In genomic region chr3:195284842-195285241, GRCh38 we compare ENCODE assay signal across 20 cellular contexts.
"Had no signal": no experiment of that assay in that cellular context is flagged by ENCODE, and none has a peak within 500 bp of the region (broad histone marks: within the 10 kb centered on the region; RNA-seq: fewer than 3 reads in every experiment).

No MANE protein-coding gene starts in this region.

- ATAC-seq: activated naive CD8-positive, alpha-beta T cell treated with anti-CD3 and anti-CD28 coated beads, Interleukin-2, amount 50 U/mL, for 24 hours; esophagus mucosa; gastroesophageal sphincter; heart left ventricle; left ventricle myocardium superior; naive thymus-derived CD8-positive, alpha-beta T cell; stimulated activated memory B cell treated with anti-CD40 and anti-IgM and Interleukin-4, amounts not matched to agents 10 μg/mL and 1 μg/mL and 100 μg/mL, for 72 hours had no signal

- H3K9ac ChIP-seq: parathyroid adenoma had no signal

- H2AFZ ChIP-seq: parathyroid adenoma had no signal

- H3K79me2 ChIP-seq: parathyroid adenoma had no signal

- H3K27me3 ChIP-seq: brain microvascular endothelial cell, gastroesophageal sphincter, heart left ventricle, sigmoid colon, spleen, testis had no signal

- H3K4me3 ChIP-seq: gastroesophageal sphincter, heart left ventricle, sigmoid colon, spleen, testis had no signal

- H3K9me3 ChIP-seq: gastroesophageal sphincter, heart left ventricle, sigmoid colon, spleen, testis had no signal

- H3K4me1 ChIP-seq: gastroesophageal sphincter, heart left ventricle, parathyroid adenoma, sigmoid colon, spleen, testis had no signal

- H3K27ac ChIP-seq: brain microvascular endothelial cell, gastroesophageal sphincter, heart left ventricle, parathyroid adenoma, sigmoid colon, spleen, testis had no signal

- DNase-seq: activated CD4-positive, alpha-beta T cell treated with anti-CD3 and anti-CD28 coated beads, Interleukin-2, amount 50 U/mL, for 4 hours; activated CD4-positive, CD25-positive, alpha-beta regulatory T cell treated with anti-CD3 and anti-CD28 coated beads, Interleukin-2, amount 50 U/mL, for 72 hours; activated naive CD4-positive, alpha-beta T cell treated with Interleukin-2 at 50 U/mL for 16 hours; activated naive CD8-positive, alpha-beta T cell treated with anti-CD3 and anti-CD28 coated beads, Interleukin-2, amount 50 U/mL, for 24 hours; aorta; brain microvascular endothelial cell; central memory CD4-positive, alpha-beta T cell; cortex of kidney; effector CD4-positive, alpha-beta T cell; heart left ventricle; left ventricle myocardium superior; naive thymus-derived CD8-positive, alpha-beta T cell; sigmoid colon; spleen; stimulated activated CD4-positive, alpha-beta T cell treated with anti-CD3 and anti-CD28 coated beads, Interleukin-4, amount 100 ng/mL, for 4 hours; testis had no signal
